ENCODE assay signal across 7 cellular contexts in the genomic region with DNA sequence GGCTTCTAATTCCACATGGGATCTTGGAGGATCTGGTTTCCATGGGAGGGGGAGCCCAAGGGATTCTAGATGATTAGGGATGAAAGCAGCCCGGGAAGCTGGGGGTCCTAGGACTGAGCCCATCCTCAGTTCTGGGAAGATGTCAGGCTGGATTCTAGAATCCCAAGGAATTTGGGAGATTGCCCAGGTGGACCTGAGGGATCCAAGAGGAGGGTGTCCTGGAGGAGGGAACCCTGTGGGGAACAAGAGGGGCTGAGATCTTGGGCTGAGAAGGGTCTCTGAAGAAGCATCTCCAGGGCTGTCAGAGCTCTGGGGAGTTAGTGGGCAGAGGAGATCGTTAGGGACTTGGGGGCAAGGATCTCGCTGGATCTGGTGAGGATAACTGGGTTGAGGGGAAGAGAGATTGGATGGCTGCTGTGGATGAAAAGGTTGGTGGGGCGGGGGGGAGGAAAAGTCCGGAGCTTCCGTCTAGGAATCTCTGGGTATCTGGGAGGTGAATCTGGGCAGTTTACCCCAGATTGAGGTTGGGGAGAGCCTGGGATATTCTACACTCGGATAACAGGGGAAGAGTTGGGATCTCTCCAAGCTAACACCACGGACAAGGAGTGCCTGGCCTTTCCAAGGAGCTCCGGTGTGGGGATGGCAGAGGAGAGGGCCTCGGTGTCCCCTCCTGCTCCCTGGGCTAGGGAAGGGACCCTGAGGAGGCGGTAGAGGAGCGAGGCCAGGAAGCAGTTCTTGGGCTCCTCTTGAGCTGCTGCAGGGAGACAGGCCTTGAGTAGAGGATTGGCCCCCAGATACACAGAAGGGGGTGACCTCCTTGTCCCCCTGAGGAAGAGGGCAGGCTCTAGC. TPM values are rescaled to one million over a fixed set of nuclear protein-coding genes. Genes with fewer than 3 reads are reported as not detected.
DNase-seq lines count a peak whose midpoint lies in the region; ATAC-seq and TF ChIP-seq lines count a peak whose summit lies in the region.
"Had no signal": no experiment of that assay in that cellular context is flagged by ENCODE, and none has a peak within 500 bp of the region (broad histone marks: within the 10 kb centered on the region; RNA-seq: fewer than 3 reads in every experiment).

No MANE protein-coding gene starts in this region.

- ATAC-seq in PC-3 (no peak), GM18873 (IDR thresholded peaks at IDR 0.05; ENCODE audit: low FRiP score, unreplicated experiment) (no peak)

- no peaks in the 10 kb centered on the region for H4K20me1 ChIP-seq in PC-3 (ENCODE audit: low read length)

- H3K27me3 ChIP-seq in ACC112 (ENCODE audit: insufficient read depth, low read length) (no peaks in the 10 kb centered on the region), PC-3 (ENCODE audit: low read length) (no peaks in the 10 kb centered on the region), iPS DF 6.9 (ENCODE audit: control insufficient read depth, insufficient read depth, low read length) (no peaks in the 10 kb centered on the region)

- whole genome bisulfite sequencing in iPS DF 6.9 (ENCODE audit: insufficient coverage, insufficient read length), result no CpG with 5 or more reads among the region's 12 CpGs

- H3K4me2 ChIP-seq in PC-3 (ENCODE audit: low read length), result peak overlapping the region; percentile 88

- CTCF ChIA-PET in PC-3 (lab: Charles Lee), result no interaction called here

- H3K9ac ChIP-seq in PC-3 (ENCODE audit: low read length), result peak overlapping the region; percentile 31; the same call in 1 of the 2 replicates

- no peaks in the 10 kb centered on the region for H3F3A ChIP-seq in PC-3 (ENCODE audit: low read length, unreplicated experiment)

- DNase-seq in PC-3, result no peak
- DNase-seq in iPS DF 6.9 (ENCODE audit: low read depth, low spot score), result no peak
- no peak for DNase-seq in NCI-H1417 treated with DMSO at 0.1 percent for 48 hours (lab: John Stamatoyannopoulos, UW)
- DNase-seq in NCI-H1436 (lab: John Stamatoyannopoulos, UW), result no peak
- DNase-seq: MV-4-11 had no signal

- H3K9me3 ChIP-seq in PC-3 (ENCODE audit: low read length), result no peaks in the 10 kb centered on the region
- H3K9me3 ChIP-seq in iPS DF 6.9 (ENCODE audit: control insufficient read depth, insufficient read depth, low read length), result no peaks in the 10 kb centered on the region

- no peak overlapping the region for H3K27ac ChIP-seq in ACC112 (ENCODE audit: low read depth, low read length)
- no peak overlapping the region for H3K27ac ChIP-seq in PC-3 (ENCODE audit: low read length)
- no peak overlapping the region for H3K27ac ChIP-seq in iPS DF 6.9 (ENCODE audit: low read length)

- intact Hi-C loops in PC-3 (cut with micrococcal nuclease), result no loop called here

- no peak overlapping the region for H2AFZ ChIP-seq in ACC112 (ENCODE audit: low read length, unreplicated experiment)
- H2AFZ ChIP-seq in PC-3 (ENCODE audit: low read length), result no peak overlapping the region; the same call in 1 of the 2 replicates

- H3K36me3 ChIP-seq in ACC112 (ENCODE audit: insufficient read depth, low read length), result no peaks in the 10 kb centered on the region
- H3K36me3 ChIP-seq in PC-3 (ENCODE audit: low read depth, low read length), result no peaks in the 10 kb centered on the region; the same call in 1 of the 2 replicates
- H3K36me3 ChIP-seq in iPS DF 6.9 (ENCODE audit: control insufficient read depth, insufficient read depth, low read length), result peaks cover 8% of the 10 kb centered on the region

- H3K79me2 ChIP-seq in ACC112 (ENCODE audit: control insufficient read depth, insufficient read depth, low read length, unreplicated experiment) (no peaks in the 10 kb centered on the region), PC-3 (ENCODE audit: low read length) (peaks cover 6% of the 10 kb centered on the region)

- H3K4me1 ChIP-seq in ACC112 (ENCODE audit: control insufficient read depth, insufficient read depth, low read length, unreplicated experiment) (no peaks in the 10 kb centered on the region), PC-3 (ENCODE audit: insufficient read depth, low read length) (peaks cover 7% of the 10 kb centered on the region), iPS DF 6.9 (ENCODE audit: control insufficient read depth, insufficient read depth, low read length) (peaks cover 3% of the 10 kb centered on the region; the same call in 1 of the 2 replicates)

- no TSS peak for BruUV-seq in PC-3 (replicated peaks; lab: Mats Ljungman, UMichigan)

- H3K9me2 ChIP-seq in PC-3 (replicated peaks; ENCODE audit: low read length), result no peaks in the 10 kb centered on the region

- TF ChIP-seq CTCF in PC-3 (conservative IDR thresholded peaks at IDR 0.05; ENCODE audit: low read depth, low read length), result no peak

- POLR2A ChIA-PET in PC-3 (lab: Charles Lee; ENCODE audit: unreplicated experiment), result no interaction called here

- H3K4me3 ChIP-seq in ACC112 (ENCODE audit: low read depth, low read length), result peak overlapping the region; percentile 91
- peak overlapping the region; percentile 86 for H3K4me3 ChIP-seq in PC-3 (ENCODE audit: low read length)
- H3K4me3 ChIP-seq in iPS DF 6.9 (ENCODE audit: low read length), result peak overlapping the region; percentile 85; the same call in 1 of the 2 replicates

RNA-seq across cellular contexts. Expression of a gene that starts 1.6 kb away (rescaled TPM):
- total RNA-seq in PC-3 (2014; rRNA removed), result 36.2 and 48.5 TPM in 2 replicates

RNA-seq across cellular contexts. Expression of a gene that starts 23.8 kb away (rescaled TPM):
- total RNA-seq in PC-3 (2014; rRNA removed), result 3.6 and 5.7 TPM in 2 replicates

RNA-seq across cellular contexts. Expression of a gene that starts 28.6 kb away (rescaled TPM):
- total RNA-seq in PC-3 (2014; rRNA removed), result 0.29 and 0.98 TPM in 2 replicates

RNA-seq across cellular contexts. Expression of a gene that starts 31.1 kb away (rescaled TPM):
- 75.6 and 97.3 TPM in 2 replicates for total RNA-seq in PC-3 (2014; rRNA removed)

RNA-seq across cellular contexts. Expression of a gene that starts 32.5 kb away (rescaled TPM):
- 7.9 and 8.6 TPM in 2 replicates for total RNA-seq in PC-3 (2014; rRNA removed)
